Comparison of ENCODE assay signal across 8 cellular contexts in the genomic region with DNA sequence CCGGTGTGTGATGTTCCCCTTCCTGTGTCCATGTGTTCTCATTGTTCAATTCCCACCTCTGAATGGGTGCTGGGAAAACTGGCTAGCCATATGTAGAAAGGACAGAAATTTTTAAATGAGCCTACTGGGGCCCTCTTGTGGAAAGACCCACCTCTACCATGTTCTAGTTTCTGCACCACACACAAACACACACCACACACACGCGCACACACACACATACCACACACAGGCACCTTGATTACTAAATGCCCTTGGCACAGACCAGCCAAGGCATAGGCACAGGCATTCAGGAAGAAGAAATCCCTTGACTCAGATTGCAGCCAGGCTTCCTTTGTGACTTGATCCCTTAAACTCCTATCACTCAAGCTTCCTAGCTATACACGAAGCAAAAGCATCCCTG.
DNase-seq lines count a peak whose midpoint lies in the region; ATAC-seq and TF ChIP-seq lines count a peak whose summit lies in the region.

No MANE protein-coding gene starts in this region.

- peaks cover 0 to 77% (median 53%) of the 10 kb centered on the region in 4 donors for H3K4me1 ChIP-seq in tibial artery

- no peaks in the 10 kb centered on the region for H3K36me3 Mint-ChIP-seq in natural killer cell treated with Interleukin-12 subunit alpha and Interleukin-12 subunit beta and Interleukin-15 and Interleukin-18, amount 100 ng/mL, for 72 hours

- no peak overlapping the region for H3K27ac Mint-ChIP-seq in natural killer cell treated with Interleukin-12 subunit alpha and Interleukin-12 subunit beta and Interleukin-15 and Interleukin-18, amount 100 ng/mL, for 72 hours

- H3K27me3 ChIP-seq in tibial artery = no peaks in the 10 kb centered on the region

- H3K9me3 ChIP-seq in tibial artery = no peaks in the 10 kb centered on the region

- H3K4me3 ChIP-seq in tibial artery = no peak overlapping the region

- intact Hi-C loops in tibial artery (cut with DNase I; ENCODE audit: low total_unique reads) = loop anchor here (5.0 kb wide), 1 partner anchor 60 kb away; the partner anchor contains the start of gene SIL1

- no peak for TF ChIP-seq CTCF in tibial artery (IDR thresholded peaks at IDR 0.05)

- H3K36me3 ChIP-seq in tibial artery = no peaks in the 10 kb centered on the region

- H3K4me1 Mint-ChIP-seq in natural killer cell treated with Interleukin-12 subunit alpha and Interleukin-12 subunit beta and Interleukin-15 and Interleukin-18, amount 100 ng/mL, for 72 hours (ENCODE audit: low read depth in 2 of 2) = peaks cover 18% of the 10 kb centered on the region in 2 donors

- no peak for ATAC-seq in natural killer cell treated with Interleukin-12 subunit alpha and Interleukin-12 subunit beta and Interleukin-15 and Interleukin-18, amount 100 ng/mL, for 72 hours

- H3K27ac ChIP-seq in tibial artery = no peak overlapping the region

- H3K4me3 Mint-ChIP-seq in natural killer cell treated with Interleukin-12 subunit alpha and Interleukin-12 subunit beta and Interleukin-15 and Interleukin-18, amount 100 ng/mL, for 72 hours = no peak overlapping the region

- peaks cover 0 to 2% of the 10 kb centered on the region in 2 donors for H3K27me3 Mint-ChIP-seq in natural killer cell treated with Interleukin-12 subunit alpha and Interleukin-12 subunit beta and Interleukin-15 and Interleukin-18, amount 100 ng/mL, for 72 hours

- DNase-seq in GM03348 (ENCODE audit: low spot score) (peak; percentile 11), NCI-H2029 treated with DMSO at 0.1 percent for 48 hours (lab: John Stamatoyannopoulos, UW) (peak; percentile 83), cerebellar cortex (ENCODE audit: low spot score) (peak; percentile 55), myocyte (ENCODE audit: low read depth) (peak; percentile 24), cortex of kidney (lab: John Stamatoyannopoulos, UW) (no peak), ecto neural progenitor cell (ENCODE audit: low spot score) (no peak), tibial artery (no peak)
- no peak for DNase-seq in natural killer cell treated with Interleukin-12 subunit alpha and Interleukin-12 subunit beta and Interleukin-15 and Interleukin-18, amount 100 ng/mL, for 72 hours (ENCODE audit: low spot score)

- H3K9me3 Mint-ChIP-seq in natural killer cell treated with Interleukin-12 subunit alpha and Interleukin-12 subunit beta and Interleukin-15 and Interleukin-18, amount 100 ng/mL, for 72 hours = no peaks in the 10 kb centered on the region

Comparison
In these comparisons a context has a peak if more than half of its experiments do, and no peak if none do; other contexts are left out.
1. DNase-seq: peak in GM03348 (single experiment), NCI-H2029 treated with DMSO at 0.1 percent for 48 hours (single experiment), cerebellar cortex (single experiment) and myocyte (single experiment); none in natural killer cell treated with Interleukin-12 subunit alpha and Interleukin-12 subunit beta and Interleukin-15 and Interleukin-18, amount 100 ng/mL, for 72 hours (single experiment), cortex of kidney (single experiment), ecto neural progenitor cell (single experiment) and tibial artery (0 of 2).